2 cellular contexts compared by ENCODE assay signal in genomic region chr9:120882935-120883607, GRCh38.
A peak's percentile ranks its signal among the peaks of the same experiment; 100 is the strongest.
TF ChIP-seq lines count a peak whose summit lies in the region.

No MANE protein-coding gene starts in this region.

TF ChIP-seq in HCT116, 20 proteins besides CTCF, POLR2A, EP300 and RAD21:
- TF ChIP-seq EZH2phosphoT487 (IDR thresholded peaks at IDR 0.05; ENCODE audit: borderline replicate concordance) = no peak
- TF ChIP-seq TCF7L2 (IDR thresholded peaks at IDR 0.05; ENCODE audit: borderline replicate concordance, extremely low read depth, insufficient read depth, insufficient read length) = peak; percentile 68
- TF ChIP-seq ZNF274 (IDR thresholded peaks at IDR 0.05; ENCODE audit: low read depth, low read length) = no peak
- TF ChIP-seq ZFX (IDR thresholded peaks at IDR 0.05) = no peak
- no peak for TF ChIP-seq REST (IDR thresholded peaks at IDR 0.05; ENCODE audit: low read depth)
- no peak for TF ChIP-seq CEBPB (IDR thresholded peaks at IDR 0.05; ENCODE audit: low read depth)
- TF ChIP-seq EZH2 (IDR thresholded peaks at IDR 0.05) = no peak
- TF ChIP-seq EGR1 (IDR thresholded peaks at IDR 0.05; ENCODE audit: low read depth) = no peak

TF ChIP-seq in H1, 55 proteins besides CTCF, POLR2A, EP300 and RAD21:
- TF ChIP-seq SP1 (IDR thresholded peaks at IDR 0.05; ENCODE audit: low read depth, low read length) (no peak), PHF8 (conservative IDR thresholded peaks at IDR 0.05; ENCODE audit: low read depth, low read length) (no peak)
